ENCODE assay signal across 18 cellular contexts in the genomic region with DNA sequence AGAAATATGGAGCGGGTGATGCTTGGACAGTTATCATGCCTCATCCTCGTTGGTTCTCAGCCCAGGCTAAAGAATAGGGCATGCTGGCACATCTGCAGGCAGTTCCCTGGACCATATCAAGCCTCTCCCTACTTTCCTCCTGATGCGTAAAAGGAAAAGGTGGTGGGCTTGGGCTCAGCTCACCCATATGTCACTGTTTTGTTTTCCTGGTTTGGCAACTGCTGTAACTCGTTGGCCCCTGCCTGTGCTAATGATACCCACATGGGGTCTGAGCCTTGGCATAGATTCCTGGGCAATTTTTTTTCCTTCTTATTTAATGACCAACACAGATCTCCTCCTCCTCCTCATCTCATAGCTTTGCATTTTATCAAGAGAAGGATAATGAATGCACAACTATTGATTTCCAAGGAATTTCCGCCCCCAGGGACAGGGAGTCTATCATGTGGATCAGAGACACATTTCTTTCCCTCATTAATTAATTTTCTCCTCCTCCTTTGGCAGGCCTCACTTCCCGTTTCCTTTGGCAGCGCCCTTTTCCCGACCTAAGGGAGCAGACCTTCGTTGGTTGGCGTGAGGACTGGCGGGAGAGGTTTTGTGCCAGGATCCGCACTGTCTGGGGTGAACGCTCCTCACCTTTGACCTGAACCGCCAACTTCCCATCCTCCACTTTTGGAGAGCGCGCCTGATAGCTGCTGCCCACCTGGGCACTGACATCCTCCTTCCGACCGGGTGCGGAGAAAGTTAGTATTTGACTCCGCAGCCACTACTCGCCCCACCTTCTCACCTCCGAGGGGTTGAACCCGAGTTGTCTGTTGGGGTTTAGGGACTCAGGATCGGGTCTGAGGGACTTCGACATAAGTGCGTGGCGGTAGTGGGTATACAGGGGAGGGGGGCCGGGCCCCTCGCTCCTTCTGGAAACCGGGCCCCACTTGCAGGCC. TPM values are rescaled to one million over a fixed set of nuclear protein-coding genes. Genes with fewer than 3 reads are reported as not detected.
A peak's percentile ranks its signal among the peaks of the same experiment; 100 is the strongest.
DNase-seq lines count a peak whose midpoint lies in the region; ATAC-seq and TF ChIP-seq lines count a peak whose summit lies in the region.
"Had no signal": no experiment of that assay in that cellular context is flagged by ENCODE, and none has a peak within 500 bp of the region (broad histone marks: within the 10 kb centered on the region; RNA-seq: fewer than 3 reads in every experiment).

No MANE protein-coding gene starts in this region.

- no peak overlapping the region for H3K27ac ChIP-seq in hepatocyte
- no peak overlapping the region for H3K27ac ChIP-seq in PC-3 (ENCODE audit: low read length)
- H3K27ac ChIP-seq: spleen, uterus had no signal

- H3K4me1 Mint-ChIP-seq in activated T-cell treated with anti-CD3 and anti-CD28 coated beads, Interleukin-2, amount 50 U/mL, for 72 hours (ENCODE audit: low read depth), result peaks cover 75% of the 10 kb centered on the region
- H3K4me1 Mint-ChIP-seq in IgD-negative memory B cell, result peaks cover 15 to 41% (median 26%) of the 10 kb centered on the region in 3 donors

- no peak overlapping the region for H3K9ac ChIP-seq in PC-3 (ENCODE audit: low read length)

- no peaks in the 10 kb centered on the region for H3K9me3 Mint-ChIP-seq in activated T-cell treated with anti-CD3 and anti-CD28 coated beads, Interleukin-2, amount 50 U/mL, for 72 hours
- peaks cover 0 to 14% (median 0%) of the 10 kb centered on the region in 3 donors for H3K9me3 Mint-ChIP-seq in IgD-negative memory B cell
- H3K9me3 Mint-ChIP-seq: activated T-helper 1 cell treated with anti-CD3 and anti-CD28 coated beads, Interleukin-12 subunit alpha, Interleukin-12 subunit beta, Interleukin-2, Interleukin-4 antibody, amounts not matched to agents 30 ng/mL and 10 ng/mL and 1 ng/mL, durations not matched to agents 14 hours and 24 hours and 36 hours; mesothelial cell of epicardium had no signal

- no TSS peak for BruUV-seq in PC-3 (replicated peaks; lab: Mats Ljungman, UMichigan)

- no peak for ATAC-seq in activated T-cell treated with anti-CD3 and anti-CD28 coated beads, Interleukin-2, amount 50 U/mL, for 72 hours (replicated peaks in 1 of 2)
- no peak for ATAC-seq in PC-3

- peaks cover 89% of the 10 kb centered on the region for H3K27me3 Mint-ChIP-seq in activated T-cell treated with anti-CD3 and anti-CD28 coated beads, Interleukin-2, amount 50 U/mL, for 72 hours (ENCODE audit: low read depth)
- peaks cover 69% of the 10 kb centered on the region for H3K27me3 Mint-ChIP-seq in IgD-negative memory B cell

- H3K9me2 ChIP-seq in hepatocyte (replicated peaks; ENCODE audit: insufficient read depth), result no peaks in the 10 kb centered on the region
- H3K9me2 ChIP-seq in PC-3 (replicated peaks; ENCODE audit: low read length), result no peaks in the 10 kb centered on the region

- H3K9me3 ChIP-seq in hepatocyte (ENCODE audit: low read depth) (no peaks in the 10 kb centered on the region), PC-3 (ENCODE audit: low read length) (no peaks in the 10 kb centered on the region)
- H3K9me3 ChIP-seq: spleen, uterus had no signal

- H3F3A ChIP-seq in PC-3 (ENCODE audit: low read length, unreplicated experiment), result no peaks in the 10 kb centered on the region

- TF ChIP-seq CTCF in hepatocyte (IDR thresholded peaks at IDR 0.05; ENCODE audit: poor library complexity), result no peak
- no peak for TF ChIP-seq CTCF in PC-3 (conservative IDR thresholded peaks at IDR 0.05; ENCODE audit: low read depth, low read length)

- peaks cover 96% of the 10 kb centered on the region for H3K27me3 ChIP-seq in hepatocyte
- H3K27me3 ChIP-seq in PC-3 (ENCODE audit: low read length), result no peaks in the 10 kb centered on the region; the same call in 1 of the 2 replicates

- CTCF ChIA-PET in PC-3 (lab: Charles Lee), result no interaction called here

- H3K27ac Mint-ChIP-seq in activated T-cell treated with anti-CD3 and anti-CD28 coated beads, Interleukin-2, amount 50 U/mL, for 72 hours, result no peak overlapping the region
- H3K27ac Mint-ChIP-seq in IgD-negative memory B cell, result peak overlapping the region; percentile 64 to 85 (median 83)
- H3K27ac Mint-ChIP-seq: mesothelial cell of epicardium had no signal

- H3K4me3 Mint-ChIP-seq in activated T-cell treated with anti-CD3 and anti-CD28 coated beads, Interleukin-2, amount 50 U/mL, for 72 hours, result peak overlapping the region; percentile 31 to 79
- peak overlapping the region in 3 of 4 donors; percentile 60 to 72 (median 67) for H3K4me3 Mint-ChIP-seq in IgD-negative memory B cell
- H3K4me3 Mint-ChIP-seq: activated T-helper 1 cell treated with anti-CD3 and anti-CD28 coated beads, Interleukin-12 subunit alpha, Interleukin-12 subunit beta, Interleukin-2, Interleukin-4 antibody, amounts not matched to agents 30 ng/mL and 10 ng/mL and 1 ng/mL, durations not matched to agents 14 hours and 24 hours and 36 hours; mesothelial cell of epicardium had no signal

- no peak overlapping the region for H2AFZ ChIP-seq in hepatocyte
- H2AFZ ChIP-seq in PC-3 (ENCODE audit: low read length), result no peak overlapping the region

- intact Hi-C loops in PC-3 (cut with micrococcal nuclease), result no loop called here

- peaks cover 6 to 8% of the 10 kb centered on the region in 2 donors for H3K36me3 Mint-ChIP-seq in activated T-cell treated with anti-CD3 and anti-CD28 coated beads, Interleukin-2, amount 50 U/mL, for 72 hours (ENCODE audit: insufficient read depth in 2 of 2)
- H3K36me3 Mint-ChIP-seq in IgD-negative memory B cell, result peaks cover 1% of the 10 kb centered on the region
- H3K36me3 Mint-ChIP-seq: mesothelial cell of epicardium had no signal

- POLR2A ChIA-PET in PC-3 (lab: Charles Lee; ENCODE audit: unreplicated experiment), result no interaction called here

- H3K36me3 ChIP-seq in hepatocyte (replicated peaks; ENCODE audit: insufficient read depth, low read depth), result no peaks in the 10 kb centered on the region
- H3K36me3 ChIP-seq in PC-3 (ENCODE audit: low read depth, low read length), result no peaks in the 10 kb centered on the region
- H3K36me3 ChIP-seq: spleen, uterus had no signal

- H3K4me3 ChIP-seq in hepatocyte (no peak overlapping the region), PC-3 (ENCODE audit: low read length) (no peak overlapping the region)
- H3K4me3 ChIP-seq: uterus had no signal

- H3K79me2 ChIP-seq in hepatocyte (no peaks in the 10 kb centered on the region), PC-3 (ENCODE audit: low read length) (no peaks in the 10 kb centered on the region)

- WGBS in hepatocyte (ENCODE audit: low lambda C conversion rate, missing lambda C conversion rate), result 7% methylated on average over 30 of the region's 30 CpGs

- H4K20me1 ChIP-seq in hepatocyte (ENCODE audit: insufficient read depth, poor library complexity, severe bottlenecking) (no peaks in the 10 kb centered on the region), PC-3 (ENCODE audit: low read length) (no peaks in the 10 kb centered on the region)

- DNase-seq in activated T-cell treated with anti-CD3 and anti-CD28 coated beads, Interleukin-2, amount 50 U/mL, for 72 hours, result no peak
- no peak for DNase-seq in activated T-cell treated with anti-CD3 and anti-CD28 coated beads, Interleukin-2, amount 50 U/mL, for 1 hour
- no peak for DNase-seq in hepatocyte (ENCODE audit: low spot score)
- peak; percentile 52 for DNase-seq in retina
- DNase-seq in PC-3, result no peak
- no peak for DNase-seq in activated gamma-delta T cell treated with Interleukin-2 at 50 U/mL for 16 hours
- DNase-seq in activated naive CD4-positive, alpha-beta T cell (lab: John Stamatoyannopoulos, UW), result no peak
- DNase-seq: anterior cingulate cortex; GDM1; NCI-H2107; stimulated activated naive CD4-positive, alpha-beta T cell; uterus had no signal

- H3K4me1 ChIP-seq in hepatocyte (ENCODE audit: insufficient read depth) (peaks cover 16% of the 10 kb centered on the region), PC-3 (ENCODE audit: insufficient read depth, low read length) (no peaks in the 10 kb centered on the region)

- peak overlapping the region; percentile 52 for H3K4me2 ChIP-seq in hepatocyte
- no peak overlapping the region for H3K4me2 ChIP-seq in PC-3 (ENCODE audit: low read length)

RNA-seq across cellular contexts. Expression of a gene that starts 3.4 kb away (rescaled TPM):
- total RNA-seq in activated T-cell treated with anti-CD3 and anti-CD28 coated beads, Interleukin-2, amount 50 U/mL, for 72 hours, result under 1 TPM; 0.44 to 0.79 TPM
- not detected for polyA plus RNA-seq in IgD-negative memory B cell
- 0.17 and 0.24 TPM in 2 replicates for total RNA-seq in hepatocyte
- 0.16 TPM in 1 of 2 replicates, not detected in the other for polyA plus RNA-seq in hepatocyte
- not detected in 2 replicates for total RNA-seq in PC-3 (2014; rRNA removed)
- total RNA-seq: mesothelial cell of epicardium, posterior vena cava, uterus had no signal
- polyA plus RNA-seq: AG04450 had no signal

RNA-seq across cellular contexts. Expression of a gene that starts 52.2 kb away (rescaled TPM):
- 10 to 100 TPM; 17.8 to 23.0 TPM for total RNA-seq in activated T-cell treated with anti-CD3 and anti-CD28 coated beads, Interleukin-2, amount 50 U/mL, for 72 hours
- polyA plus RNA-seq in IgD-negative memory B cell (9.8 TPM), hepatocyte (5.3 and 9.4 TPM in 2 replicates)
- total RNA-seq in hepatocyte (14.3 and 17.6 TPM in 2 replicates), PC-3 (2014; rRNA removed) (6.3 and 7.9 TPM in 2 replicates)
